ENCODE assay signal across 1 cellular context in genomic region chr1:25911162-25911561, GRCh38.
A peak's percentile ranks its signal among the peaks of the same experiment; 100 is the strongest.
TF ChIP-seq lines count a peak whose summit lies in the region.

No MANE protein-coding gene starts in this region.

TF ChIP-seq in K562, 482 proteins besides CTCF, POLR2A, EP300 and RAD21:
- TF ChIP-seq TEAD4 (IDR thresholded peaks at IDR 0.05; ENCODE audit: low read length) (peak; percentile 15; the same call in 1 of the 2 replicates), TEAD4 (CRISPR knock-in tag; IDR thresholded peaks at IDR 0.05; ENCODE audit: borderline replicate concordance) (no peak), MEIS2 (IDR thresholded peaks at IDR 0.05; ENCODE audit: partially characterized antibody) (no peak), U2AF2 (optimal IDR thresholded peaks at IDR 0.05; ENCODE audit: low read depth, low read length) (no peak), SUPT5H (IDR thresholded peaks at IDR 0.05) (no peak), KAT7 (CRISPR knock-in tag; IDR thresholded peaks at IDR 0.05; ENCODE audit: borderline replicate concordance) (no peak), HMBOX1 (IDR thresholded peaks at IDR 0.05) (no peak), RCOR1 (IDR thresholded peaks at IDR 0.05; ENCODE audit: borderline replicate concordance in 1 of 2, low read depth in 2 of 2, low read length in 2 of 2) (no peak), MEF2A (IDR thresholded peaks at IDR 0.05; ENCODE audit: control insufficient read depth, low read depth, low read length) (no peak), ZNF277 (CRISPR knock-in tag; IDR thresholded peaks at IDR 0.05; ENCODE audit: borderline replicate concordance) (no peak), ARID1B (IDR thresholded peaks at IDR 0.05) (peak; percentile 53), ZHX1 (conservative IDR thresholded peaks at IDR 0.05; ENCODE audit: low read length) (no peak), ZNF639 (CRISPR knock-in tag; conservative IDR thresholded peaks at IDR 0.05 in 1 of 2, IDR thresholded peaks at IDR 0.05 in 1 of 2) (no peak), SMARCE1 (IDR thresholded peaks at IDR 0.05) (peak; percentile 43; the same call in 1 of the 2 replicates), SMARCA4 (IDR thresholded peaks at IDR 0.05) (peak; percentile 61; the same call in 1 of the 2 replicates), RREB1 (CRISPR knock-in tag; IDR thresholded peaks at IDR 0.05) (no peak), ASH1L (IDR thresholded peaks at IDR 0.05; ENCODE audit: borderline replicate concordance, low read depth, partially characterized antibody) (no peak), KLF16 (IDR thresholded peaks at IDR 0.05) (no peak), ZEB2 (IDR thresholded peaks at IDR 0.05) (0 out of 2 replicates have a peak, but pooled peaks have one; percentile 42), TCF15 (CRISPR knock-in tag; IDR thresholded peaks at IDR 0.05) (no peak), SETDB1 (IDR thresholded peaks at IDR 0.05; ENCODE audit: low read length) (no peak), MTA1 (IDR thresholded peaks at IDR 0.05; ENCODE audit: borderline replicate concordance) (no peak), PHF8 (IDR thresholded peaks at IDR 0.05; ENCODE audit: borderline replicate concordance, low read length) (no peak), KDM2B (CRISPR knock-in tag; IDR thresholded peaks at IDR 0.05) (no peak), MED1 (CRISPR knock-in tag; IDR thresholded peaks at IDR 0.05; ENCODE audit: borderline replicate concordance) (no peak), SMAD1 (IDR thresholded peaks at IDR 0.05; ENCODE audit: low read depth, low read length, partially characterized antibody) (no peak), FOXK2 (conservative IDR thresholded peaks at IDR 0.05 in 1 of 2, IDR thresholded peaks at IDR 0.05 in 1 of 2; ENCODE audit: low read depth in 2 of 2) (0 out of 4 replicates have a peak, but pooled peaks of 1 of the 2 experiments have one; percentile 28), ARHGAP35 (IDR thresholded peaks at IDR 0.05; ENCODE audit: partially characterized antibody) (no peak), EGR1 (conservative IDR thresholded peaks at IDR 0.05) (no peak), CREB1 (IDR thresholded peaks at IDR 0.05) (no peak), CREB1 (CRISPR knock-in tag; IDR thresholded peaks at IDR 0.05) (no peak), CBFA2T3 (IDR thresholded peaks at IDR 0.05) (peak; percentile 23; the same call in 1 of the 2 replicates), BHLHE40 (IDR thresholded peaks at IDR 0.05; ENCODE audit: low read length) (no peak), PYGO2 (tag; IDR thresholded peaks at IDR 0.05) (no peak), ZNF764 (CRISPR knock-in tag; IDR thresholded peaks at IDR 0.05; ENCODE audit: low read depth) (no peak), ZNF224 (CRISPR knock-in tag; IDR thresholded peaks at IDR 0.05) (no peak), PRDM10 (IDR thresholded peaks at IDR 0.05; ENCODE audit: partially characterized antibody) (peak; percentile 70), ZNF79 (CRISPR knock-in tag; IDR thresholded peaks at IDR 0.05; ENCODE audit: low read depth) (no peak), TAL1 (IDR thresholded peaks at IDR 0.05) (0 out of 2 replicates have a peak, but pooled peaks have one; percentile 13), FOXA3 (CRISPR knock-in tag; conservative IDR thresholded peaks at IDR 0.05 in 1 of 2, IDR thresholded peaks at IDR 0.05 in 1 of 2) (peak in 1 of 2 experiments; percentile 81; a peak in 2 of 4 replicates), ZNF740 (CRISPR knock-in tag; IDR thresholded peaks at IDR 0.05) (no peak), ZNF740 (tag; IDR thresholded peaks at IDR 0.05) (no peak), DPF2 (IDR thresholded peaks at IDR 0.05) (peak; percentile 51; the same call in 1 of the 2 replicates), KDM1A (IDR thresholded peaks at IDR 0.05) (0 out of 4 replicates have a peak, but pooled peaks of 1 of the 2 experiments have one; percentile 20)
